ENCODE assay signal across 29 cellular contexts in genomic region chr3:38387862-38388261, GRCh38.
"Had no signal": no experiment of that assay in that cellular context is flagged by ENCODE, and none has a peak within 500 bp of the region (broad histone marks: within the 10 kb centered on the region; RNA-seq: fewer than 3 reads in every experiment).

No MANE protein-coding gene starts in this region.

- H3K27ac ChIP-seq: adrenal gland, body of pancreas, esophagus muscularis mucosa, foreskin keratinocyte, gastroesophageal sphincter had no signal

- H3K4me3 ChIP-seq: adrenal gland, body of pancreas, esophagus muscularis mucosa, gastroesophageal sphincter had no signal

- H3K36me3 ChIP-seq: adrenal gland had no signal

- DNase-seq: activated CD4-positive, alpha-beta memory T cell treated with anti-CD3 and anti-CD28 coated beads for 36 hours; activated CD4-positive, alpha-beta T cell treated with anti-CD3 and anti-CD28 coated beads for 36 hours; activated CD4-positive, alpha-beta T cell treated with anti-CD3 and anti-CD28 coated beads, Interleukin-2, amount 10 ng/mL, durations not matched to agents 24 days and 14 days; activated CD4-positive, CD25-positive, alpha-beta regulatory T cell; activated CD4-positive, CD25-positive, alpha-beta regulatory T cell treated with anti-CD3 and anti-CD28 coated beads, Interleukin-2, amount 50 U/mL, for 72 hours; activated CD8-positive, alpha-beta memory T cell treated with anti-CD3 and anti-CD28 coated beads, Interleukin-2, amount 10 ng/mL, durations not matched to agents 7 days and 5 days; activated CD8-positive, alpha-beta memory T cell treated with anti-CD3 and anti-CD28 coated beads, Interleukin-2, amount 50 U/mL, for 4 hours; activated CD8-positive, alpha-beta T cell treated with anti-CD3 and anti-CD28 coated beads, Interleukin-2, amount 10 ng/mL, durations not matched to agents 7 days and 5 days; activated effector memory CD4-positive, alpha-beta T cell treated with anti-CD3 and anti-CD28 coated beads, Interleukin-2, amount 50 U/mL, for 16 hours; activated naive CD4-positive, alpha-beta T cell treated with anti-CD3 and anti-CD28 coated beads for 36 hours; activated naive CD8-positive, alpha-beta T cell treated with anti-CD3 and anti-CD28 coated beads for 36 hours; activated naive CD8-positive, alpha-beta T cell treated with anti-CD3 and anti-CD28 coated beads, Interleukin-2, amount 50 U/mL, for 24 hours; activated T-cell treated with anti-CD3 and anti-CD28 coated beads, Interleukin-2, amount 50 U/mL, for 1 hour; activated T-cell treated with anti-CD3 and anti-CD28 coated beads, Interleukin-2, amount 50 U/mL, for 48 hours; adrenal gland; amygdala; aorta; body of pancreas; caudate nucleus; cortex of kidney; dermis blood vessel endothelial cell; effector CD4-positive, alpha-beta T cell; effector memory CD8-positive, alpha-beta T cell; erythroblast; foreskin keratinocyte; glutamatergic neuron; T-helper 2 cell had no signal

- H3K4me1 ChIP-seq: adrenal gland, body of pancreas, esophagus muscularis mucosa, foreskin keratinocyte, gastroesophageal sphincter had no signal

- H3K9me3 ChIP-seq: body of pancreas had no signal

- ATAC-seq: activated CD4-positive, alpha-beta T cell treated with anti-CD3 and anti-CD28 coated beads for 36 hours; activated CD8-positive, alpha-beta memory T cell treated with anti-CD3 and anti-CD28 coated beads, Interleukin-2, amount 10 ng/mL, durations not matched to agents 7 days and 5 days; activated CD8-positive, alpha-beta T cell treated with anti-CD3 and anti-CD28 coated beads, Interleukin-2, amount 10 ng/mL, durations not matched to agents 7 days and 5 days; activated naive CD8-positive, alpha-beta T cell treated with anti-CD3 and anti-CD28 coated beads, Interleukin-2, amount 50 U/mL, for 24 hours; body of pancreas; effector memory CD8-positive, alpha-beta T cell; foreskin keratinocyte; gastroesophageal sphincter had no signal

- H3K27me3 ChIP-seq: adrenal gland, body of pancreas, esophagus muscularis mucosa, foreskin keratinocyte, gastroesophageal sphincter had no signal
